9 cellular contexts compared by ENCODE assay signal in the genomic region with DNA sequence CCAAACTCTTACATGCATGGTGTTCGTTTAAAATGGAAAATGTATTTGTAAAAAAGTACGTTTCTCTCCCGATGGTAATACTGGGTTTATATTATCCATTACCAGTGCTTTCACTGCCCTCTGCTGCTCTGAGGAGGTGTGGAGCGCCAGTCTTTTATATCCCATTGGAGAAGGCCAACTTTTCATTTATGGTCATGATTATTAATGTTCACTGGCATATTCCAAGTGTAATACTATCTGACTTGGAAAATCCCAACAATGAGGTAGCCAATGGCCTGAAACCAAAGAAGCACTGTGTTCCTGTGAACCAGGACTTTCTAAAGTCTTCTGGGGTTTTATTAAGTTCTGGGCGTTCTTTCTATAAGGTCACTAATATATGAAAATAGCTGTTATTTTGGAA.
DNase-seq lines count a peak whose midpoint lies in the region; ATAC-seq, FAIRE-seq and TF ChIP-seq lines count a peak whose summit lies in the region.
"Had no signal": no experiment of that assay in that cellular context is flagged by ENCODE, and none has a peak within 500 bp of the region (broad histone marks: within the 10 kb centered on the region; RNA-seq: fewer than 3 reads in every experiment).

No MANE protein-coding gene starts in this region.

- dilution Hi-C loops in keratinocyte (cut with MboI; ENCODE audit: extremely low pct_ligation_motif_present, low sequenced_read_pairs) = no loop called here

- no peaks in the 10 kb centered on the region for H3K9me3 ChIP-seq in keratinocyte (ENCODE audit: control insufficient read depth, low read depth, low read length)

- no peaks in the 10 kb centered on the region for H3K36me3 ChIP-seq in keratinocyte (ENCODE audit: control insufficient read depth in 2 of 2, extremely low read depth in 1 of 2, insufficient read depth in 2 of 2, low read length in 2 of 2)

- H3K9me1 ChIP-seq in keratinocyte (ENCODE audit: control insufficient read depth, extremely low read depth, insufficient read depth, low read length) = no peaks in the 10 kb centered on the region

- no peaks in the 10 kb centered on the region for H3K27me3 ChIP-seq in keratinocyte (ENCODE audit: control insufficient read depth, extremely low read depth, insufficient read depth, low read length)

- no peak overlapping the region for H3K4me3 ChIP-seq in astrocyte of the spinal cord (ENCODE audit: low read depth, low read length)
- H3K4me3 ChIP-seq in keratinocyte (ENCODE audit: control insufficient read depth in 2 of 3, extremely low read depth in 1 of 3, insufficient read depth in 2 of 3, low read depth in 1 of 3, low read length in 3 of 3) = no peak overlapping the region

- no peak overlapping the region for H3K4me2 ChIP-seq in keratinocyte (ENCODE audit: control insufficient read depth, extremely low read depth, insufficient read depth, low read depth, low read length)

- no peak overlapping the region for H3K27ac ChIP-seq in keratinocyte (ENCODE audit: control insufficient read depth, insufficient read depth, low read length)

- peaks cover 4% of the 10 kb centered on the region for H3K4me1 ChIP-seq in keratinocyte (ENCODE audit: control insufficient read depth, extremely low read depth, insufficient read depth, low read length)

- POLR2A ChIA-PET in GM10248 (lab: Yijun Ruan, JAX) = no interaction called here

- H4K20me1 ChIP-seq in keratinocyte (ENCODE audit: control insufficient read depth, extremely low read depth, insufficient read depth, low read length) = no peaks in the 10 kb centered on the region

- peaks cover 41% of the 10 kb centered on the region for H3K4me1 Mint-ChIP-seq in type B pancreatic cell (ENCODE audit: unreplicated experiment)

- in situ Hi-C loops in astrocyte of the spinal cord (cut with HindIII; ENCODE audit: low sequenced_read_pairs) = no loop called here

- no peak overlapping the region for H3K9ac ChIP-seq in keratinocyte (ENCODE audit: control insufficient read depth, extremely low read depth, insufficient read depth, low read length)

- H3K36me3 Mint-ChIP-seq in type B pancreatic cell = peaks cover 8% of the 10 kb centered on the region

- CTCF ChIA-PET in GM10248 (lab: Yijun Ruan, JAX) = interaction anchor here (0.9 to 3.4 kb wide), 4 partner anchors 12 to 194 kb away, joined by 3 to 16 read pairs (median 4); no protein-coding TSS in a partner anchor

- no peak for DNase-seq in GM10248 (ENCODE audit: extremely low spot score)
- DNase-seq in NCI-H1694 (lab: John Stamatoyannopoulos, UW) = peak; percentile 21
- peak; percentile 80 for DNase-seq in astrocyte of the spinal cord (ENCODE audit: low read depth, low spot score)
- no peak for DNase-seq in keratinocyte (ENCODE audit: low read depth, low spot score)
- no peak for DNase-seq in type B pancreatic cell (ENCODE audit: extremely low spot score, unreplicated experiment)
- no peak for DNase-seq in activated CD8-positive, alpha-beta memory T cell treated with anti-CD3 and anti-CD28 coated beads, Interleukin-2, amount 50 U/mL, for 48 hours

- no peak for ATAC-seq in HG03280 (IDR thresholded peaks at IDR 0.05; ENCODE audit: unreplicated experiment)
- no peak for ATAC-seq in HG02981 (IDR thresholded peaks at IDR 0.05; ENCODE audit: unreplicated experiment)

- H3K9me3 Mint-ChIP-seq in type B pancreatic cell = no peaks in the 10 kb centered on the region
- H3K9me3 Mint-ChIP-seq: T-helper 1 cell treated with Interleukin-12 subunit alpha and Interleukin-12 subunit beta and Interleukin-4 antibody, amounts not matched to agents 30 μg/mL and 1 μg/mL, for 36 hours had no signal

- peak; percentile 85 for FAIRE-seq in keratinocyte (lab: Jason Lieb, UNC)

- peak; percentile 42 for TF ChIP-seq CTCF in GM10248 (IDR thresholded peaks at IDR 0.05; ENCODE audit: control extremely low read depth, extremely low read depth, low read depth, missing control alignments)
- peak; percentile 74 for TF ChIP-seq CTCF in astrocyte of the spinal cord (IDR thresholded peaks at IDR 0.05; ENCODE audit: low read depth, low read length)
- peak; percentile 45 to 69 (median 57) for TF ChIP-seq CTCF in keratinocyte (optimal IDR thresholded peaks at IDR 0.05 in 1 of 3, IDR thresholded peaks at IDR 0.05 in 1 of 3, conservative IDR thresholded peaks at IDR 0.05 in 1 of 3; ENCODE audit: extremely low read depth in 1 of 3, insufficient read depth in 2 of 3, low read length in 3 of 3)
- TF ChIP-seq CTCF in type B pancreatic cell (conservative IDR thresholded peaks at IDR 0.05) = peak; percentile 72

- no peak overlapping the region for H3K4me3 Mint-ChIP-seq in type B pancreatic cell
- H3K4me3 Mint-ChIP-seq: T-helper 1 cell treated with Interleukin-12 subunit alpha and Interleukin-12 subunit beta and Interleukin-4 antibody, amounts not matched to agents 30 μg/mL and 1 μg/mL, for 36 hours had no signal

- no peaks in the 10 kb centered on the region for H3K79me2 ChIP-seq in keratinocyte (ENCODE audit: control insufficient read depth, insufficient read depth, low read length)

- no peak overlapping the region for H2AFZ ChIP-seq in keratinocyte (ENCODE audit: control insufficient read depth, low read length)

- peaks cover 6% of the 10 kb centered on the region for H3K27me3 Mint-ChIP-seq in type B pancreatic cell

- H3K27ac Mint-ChIP-seq in type B pancreatic cell = no peak overlapping the region
- H3K27ac Mint-ChIP-seq: T-helper 1 cell treated with Interleukin-12 subunit alpha and Interleukin-12 subunit beta and Interleukin-4 antibody, amounts not matched to agents 30 μg/mL and 1 μg/mL, for 36 hours had no signal

Comparison
In these comparisons a context has a peak if more than half of its experiments do, and no peak if none do; other contexts are left out.
1. DNase-seq: peak in NCI-H1694 (single experiment) and astrocyte of the spinal cord (single experiment); none in GM10248 (single experiment), keratinocyte (single experiment), type B pancreatic cell (single experiment) and activated CD8-positive, alpha-beta memory T cell treated with anti-CD3 and anti-CD28 coated beads, Interleukin-2, amount 50 U/mL, for 48 hours (single experiment).
2. Peak in every context shown above with its lines, with median percentiles within 50 percentile points of each other: CTCF ChIP-seq.